In genomic region chr12:27840229-27840999, GRCh38 we compare ENCODE assay signal across 10 cellular contexts.
DNase-seq lines count a peak whose midpoint lies in the region; ATAC-seq and TF ChIP-seq lines count a peak whose summit lies in the region.
"Had no signal": no experiment of that assay in that cellular context is flagged by ENCODE, and none has a peak within 500 bp of the region (broad histone marks: within the 10 kb centered on the region; RNA-seq: fewer than 3 reads in every experiment).

No MANE protein-coding gene starts in this region.

- DNase-seq in ELR (ENCODE audit: low read depth) (peak; percentile 33), RWPE1 (ENCODE audit: low spot score) (no peak), fibroblast of villous mesenchyme (ENCODE audit: low read depth) (no peak), putamen (ENCODE audit: low spot score) (no peak), T1000 (lab: John Stamatoyannopoulos, UW) (no peak), ascending aorta (ENCODE audit: low spot score in 2 of 2) (no peak)
- DNase-seq: activated CD8-positive, alpha-beta memory T cell treated with anti-CD3 and anti-CD28 coated beads for 24 hours; retina had no signal

- no peaks in the 10 kb centered on the region for H3K4me1 ChIP-seq in ascending aorta

- H3K27ac ChIP-seq in RWPE1: no peak overlapping the region
- H3K27ac ChIP-seq in ascending aorta: no peak overlapping the region

- intact Hi-C loops in ascending aorta (cut with DNase I): no loop called here

- CTCF ChIA-PET in RWPE1 (lab: Yijun Ruan, JAX): interaction anchor here (0.6 to 0.9 kb wide), 3 partner anchors 19 to 101 kb away, joined by 3 to 4 read pairs (median 3); no protein-coding TSS in a partner anchor

- no peaks in the 10 kb centered on the region for H3K9me3 ChIP-seq in ascending aorta

- TF ChIP-seq CTCF in RWPE1 (conservative IDR thresholded peaks at IDR 0.05; ENCODE audit: low read depth) (0 out of 2 replicates have a peak, but pooled peaks have one; percentile 17), fibroblast of villous mesenchyme (IDR thresholded peaks at IDR 0.05; ENCODE audit: insufficient read depth, low read depth, low read length) (peak; percentile 44), ascending aorta (IDR thresholded peaks at IDR 0.05) (peak in 1 of 3 experiments; percentile 34)

- peak; percentile 65 for ATAC-seq in HG02885 (IDR thresholded peaks at IDR 0.05; ENCODE audit: poor library complexity, unreplicated experiment)
- ATAC-seq in GM21737 (IDR thresholded peaks at IDR 0.05; ENCODE audit: unreplicated experiment): no peak

- no peak overlapping the region for H3K4me3 ChIP-seq in fibroblast of villous mesenchyme (ENCODE audit: low read depth, low read length)
- H3K4me3 ChIP-seq in ascending aorta: no peak overlapping the region

- POLR2A ChIA-PET in RWPE1 (lab: Yijun Ruan, JAX; ENCODE audit: low non-redundant PET): no interaction called here

- H3K36me3 ChIP-seq in ascending aorta: no peaks in the 10 kb centered on the region

- H3K27me3 ChIP-seq in ascending aorta: no peaks in the 10 kb centered on the region
